In genomic region chr17:50414808-50415207, GRCh38 we compare ENCODE assay signal across 22 cellular contexts. TPM values are rescaled to one million over a fixed set of nuclear protein-coding genes. Genes with fewer than 3 reads are reported as not detected.
A peak's percentile ranks its signal among the peaks of the same experiment; 100 is the strongest.
DNase-seq lines count a peak whose midpoint lies in the region; ATAC-seq and TF ChIP-seq lines count a peak whose summit lies in the region.
"Had no signal": no experiment of that assay in that cellular context is flagged by ENCODE, and none has a peak within 500 bp of the region (broad histone marks: within the 10 kb centered on the region; RNA-seq: fewer than 3 reads in every experiment).

No MANE protein-coding gene starts in this region.

- H3K4me2 ChIP-seq in PC-3 (ENCODE audit: low read length), result peak overlapping the region; percentile 26; the same call in 1 of the 2 replicates
- no peak overlapping the region for H3K4me2 ChIP-seq in smooth muscle cell
- H3K4me2 ChIP-seq: A549 had no signal

- H4K20me1 ChIP-seq in PC-3 (ENCODE audit: low read length) (no peaks in the 10 kb centered on the region), smooth muscle cell (ENCODE audit: low read depth) (no peaks in the 10 kb centered on the region)

- no peak overlapping the region for H3K27ac ChIP-seq in PC-3 (ENCODE audit: low read length)
- H3K27ac ChIP-seq in epithelial cell of prostate, result peak overlapping the region; percentile 13
- H3K27ac ChIP-seq in smooth muscle cell (ENCODE audit: low read depth), result no peak overlapping the region
- H3K27ac ChIP-seq: 22Rv1, A549, C4-2B, HL-60 had no signal

- TF ChIP-seq CTCF in PC-3 (conservative IDR thresholded peaks at IDR 0.05; ENCODE audit: low read depth, low read length) (no peak), smooth muscle cell (IDR thresholded peaks at IDR 0.05; ENCODE audit: borderline replicate concordance, insufficient read depth, poor library complexity, severe bottlenecking) (no peak)

- H3K4me3 ChIP-seq in PC-3 (ENCODE audit: low read length) (no peak overlapping the region), smooth muscle cell (no peak overlapping the region)
- H3K4me3 ChIP-seq: A549, GM12878 had no signal

- H3K36me3 ChIP-seq in PC-3 (ENCODE audit: low read depth, low read length), result no peaks in the 10 kb centered on the region
- no peaks in the 10 kb centered on the region for H3K36me3 ChIP-seq in smooth muscle cell (ENCODE audit: low read depth)

- intact Hi-C loops in PC-3 (cut with micrococcal nuclease), result no loop called here

- peak; percentile 61 for ATAC-seq in PC-3
- ATAC-seq: A549, GM12878 had no signal

- H3K9ac ChIP-seq in PC-3 (ENCODE audit: low read length) (no peak overlapping the region), smooth muscle cell (ENCODE audit: low read depth) (no peak overlapping the region)

- POLR2A ChIA-PET in PC-3 (lab: Charles Lee; ENCODE audit: unreplicated experiment), result no interaction called here

- no peaks in the 10 kb centered on the region for H3K27me3 ChIP-seq in PC-3 (ENCODE audit: low read length)
- H3K27me3 ChIP-seq in smooth muscle cell (ENCODE audit: low read depth), result no peaks in the 10 kb centered on the region

- H3K4me1 ChIP-seq in PC-3 (ENCODE audit: insufficient read depth, low read length) (peaks cover 14% of the 10 kb centered on the region), smooth muscle cell (ENCODE audit: low read depth) (no peaks in the 10 kb centered on the region)
- H3K4me1 ChIP-seq: A549, Caco-2 had no signal

- no TSS peak for BruUV-seq in PC-3 (replicated peaks; lab: Mats Ljungman, UMichigan)

- no peaks in the 10 kb centered on the region for H3K9me2 ChIP-seq in PC-3 (replicated peaks; ENCODE audit: low read length)

- H3K79me2 ChIP-seq in PC-3 (ENCODE audit: low read length) (no peaks in the 10 kb centered on the region), smooth muscle cell (ENCODE audit: low read depth) (no peaks in the 10 kb centered on the region)

- H3F3A ChIP-seq in PC-3 (ENCODE audit: low read length, unreplicated experiment), result no peaks in the 10 kb centered on the region
- no peaks in the 10 kb centered on the region for H3F3A ChIP-seq in smooth muscle cell (ENCODE audit: low read depth)

- H3K9me3 ChIP-seq in PC-3 (ENCODE audit: low read length) (no peaks in the 10 kb centered on the region), smooth muscle cell (replicated peaks; ENCODE audit: low read depth) (no peaks in the 10 kb centered on the region)
- H3K9me3 ChIP-seq: A549 had no signal

- CTCF ChIA-PET in PC-3 (lab: Charles Lee), result no interaction called here

- 78% methylated on average over 3 of the region's 3 CpGs for WGBS in smooth muscle cell (ENCODE audit: low lambda C conversion rate)

- DNase-seq in EH (ENCODE audit: low read depth) (peak; percentile 32), HCEC 1CT (peak; percentile 39), PC-3 (peak; percentile 68), epithelial cell of prostate (ENCODE audit: low read depth, low spot score) (no peak), smooth muscle cell (lab: John Stamatoyannopoulos, UW; ENCODE audit: unreplicated experiment) (no peak), cerebellum (ENCODE audit: low spot score) (no peak), NCI-H1436 (lab: John Stamatoyannopoulos, UW) (no peak)
- no peak for DNase-seq in stimulated activated CD4-positive, alpha-beta T cell treated with anti-CD3 and anti-CD28 coated beads, Interleukin-1b, Interleukin-23, amount 100 ng/mL, for 48 hours
- DNase-seq: AML-193; Caco-2; CD4-positive, alpha-beta T cell; H9 had no signal

- H2AFZ ChIP-seq in PC-3 (ENCODE audit: low read length), result peak overlapping the region; percentile 35; the same call in 1 of the 2 replicates
- no peak overlapping the region for H2AFZ ChIP-seq in smooth muscle cell (ENCODE audit: low read depth)

RNA-seq across cellular contexts. Expression of gene ACSF2, which starts 11.2 kb away (rescaled TPM):
- total RNA-seq in PC-3 (2014; rRNA removed) (69.3 and 72.7 TPM in 2 replicates), smooth muscle cell (16.8 and 18.6 TPM in 2 replicates), cerebellum (7.2 TPM)
- 13.7 and 21.3 TPM in 2 replicates for polyA plus RNA-seq in smooth muscle cell

RNA-seq across cellular contexts. Expression of gene LRRC59, which starts 17.5 kb away (rescaled TPM):
- total RNA-seq in PC-3 (2014; rRNA removed), result 324 and 427 TPM in 2 replicates
- 160 and 164 TPM in 2 replicates for total RNA-seq in smooth muscle cell
- polyA plus RNA-seq in smooth muscle cell, result 139 and 161 TPM in 2 replicates
- total RNA-seq in cerebellum, result 35.9 TPM

RNA-seq across cellular contexts. Expression of gene EME1, which starts 41.8 kb away (rescaled TPM):
- total RNA-seq in PC-3 (2014; rRNA removed), result 20.0 and 28.0 TPM in 2 replicates
- 4.6 and 8.2 TPM in 2 replicates for total RNA-seq in smooth muscle cell
- 9.6 and 12.9 TPM in 2 replicates for polyA plus RNA-seq in smooth muscle cell
- 4.7 TPM for total RNA-seq in cerebellum
- polyA plus RNA-seq: IgD-negative memory B cell had no signal

RNA-seq across cellular contexts. Expression of gene MRPL27, which starts 41.8 kb away (rescaled TPM):
- total RNA-seq in PC-3 (2014; rRNA removed), result 168 and 173 TPM in 2 replicates
- 62.8 and 69.8 TPM in 2 replicates for total RNA-seq in smooth muscle cell
- 130 and 138 TPM in 2 replicates for polyA plus RNA-seq in smooth muscle cell
- 32.8 TPM for total RNA-seq in cerebellum

RNA-seq across cellular contexts. Expression of gene CHAD, which starts 53.9 kb away (rescaled TPM):
- total RNA-seq in PC-3 (2014; rRNA removed) (not detected in 2 replicates), smooth muscle cell (not detected in 2 replicates), cerebellum (not detected)
- polyA plus RNA-seq in smooth muscle cell, result 0.43 and 1.1 TPM in 2 replicates
- total RNA-seq: Caco-2; CD4-positive, alpha-beta T cell; G401; GM12878; H1; HT1080 had no signal
- polyA plus RNA-seq: A549, BJ had no signal

Comparison
In these comparisons a context has a peak if more than half of its experiments do, and no peak if none do; other contexts are left out.
1. DNase-seq: peak in EH (single experiment), HCEC 1CT (single experiment) and PC-3 (single experiment); none in epithelial cell of prostate (single experiment), stimulated activated CD4-positive, alpha-beta T cell treated with anti-CD3 and anti-CD28 coated beads, Interleukin-1b, Interleukin-23, amount 100 ng/mL, for 48 hours (single experiment), smooth muscle cell (single experiment), cerebellum (single experiment) and NCI-H1436 (single experiment).